20 cellular contexts compared by ENCODE assay signal in genomic region chr3:550481-550880, GRCh38.
"Had no signal": no experiment of that assay in that cellular context is flagged by ENCODE, and none has a peak within 500 bp of the region (broad histone marks: within the 10 kb centered on the region; RNA-seq: fewer than 3 reads in every experiment).

No MANE protein-coding gene starts in this region.

- H3K27ac ChIP-seq: epithelial cell of prostate, esophagus squamous epithelium, hepatocyte, left ventricle myocardium inferior, pancreas had no signal

- H3K4me1 ChIP-seq: esophagus squamous epithelium, left ventricle myocardium inferior, pancreas had no signal

- H3K27me3 ChIP-seq: esophagus squamous epithelium, hepatocyte, pancreas had no signal

- DNase-seq: effector memory CD4-positive, alpha-beta T cell; esophagus squamous epithelium; foreskin fibroblast; head of caudate nucleus; kidney; left cardiac atrium; left ventricle myocardium inferior; mesenchymal stem cell; midbrain; occipital lobe; pancreas; right cardiac atrium; small intestine; stimulated activated CD4-positive, alpha-beta T cell treated with anti-CD3 and anti-CD28 coated beads, Interleukin-12 subunit alpha, Interleukin-12 subunit beta, amount 100 ng/mL, for 4 hours; stimulated activated naive CD4-positive, alpha-beta T cell treated with Interleukin-2 at 50 U/mL for 16 hours; trophoblast cell had no signal

- ATAC-seq: left cardiac atrium; natural killer cell treated with Interleukin-12 subunit alpha and Interleukin-12 subunit beta and Interleukin-15 and Interleukin-18, amount 100 ng/mL, for 72 hours; pancreas; right cardiac atrium had no signal

- H3K4me3 ChIP-seq: esophagus squamous epithelium, hepatocyte, left ventricle myocardium inferior, lung, pancreas had no signal

- H3K36me3 ChIP-seq: esophagus squamous epithelium, left ventricle myocardium inferior, pancreas had no signal

- H3K9me3 ChIP-seq: esophagus squamous epithelium, left ventricle myocardium inferior, pancreas had no signal
